Comparison of ENCODE assay signal across 11 cellular contexts in the genomic region with DNA sequence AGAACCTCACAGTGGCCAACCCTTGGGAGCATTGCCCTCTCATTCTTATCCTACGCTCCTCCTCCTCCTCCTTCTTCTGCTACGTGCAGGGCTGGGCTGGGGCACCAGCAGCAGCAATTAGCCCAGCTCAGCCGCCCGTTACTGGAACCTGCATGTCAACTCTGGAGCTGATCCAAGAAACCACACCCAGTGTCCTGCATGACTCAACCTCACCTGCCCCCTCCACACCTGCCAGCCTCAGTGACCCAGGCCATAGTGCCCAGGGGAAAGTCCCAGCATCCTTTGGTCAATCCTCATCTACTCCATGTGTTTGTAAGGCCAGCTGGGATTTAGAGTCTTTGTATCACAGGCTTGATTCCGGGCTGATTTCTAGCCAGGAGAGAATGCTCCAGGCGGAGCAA. TPM values are rescaled to one million over a fixed set of nuclear protein-coding genes. Genes with fewer than 3 reads are reported as not detected.
A peak's percentile ranks its signal among the peaks of the same experiment; 100 is the strongest.
DNase-seq lines count a peak whose midpoint lies in the region; ATAC-seq, FAIRE-seq and TF ChIP-seq lines count a peak whose summit lies in the region.
"Had no signal": no experiment of that assay in that cellular context is flagged by ENCODE, and none has a peak within 500 bp of the region (broad histone marks: within the 10 kb centered on the region; RNA-seq: fewer than 3 reads in every experiment).

No MANE protein-coding gene starts in this region.

- H3K27me3 Mint-ChIP-seq in T-helper 17 cell: peaks cover 22% of the 10 kb centered on the region

- no peak for TF ChIP-seq CTCF in Panc1 (IDR thresholded peaks at IDR 0.05)

- no peaks in the 10 kb centered on the region for H3K36me3 ChIP-seq in Panc1 (ENCODE audit: control insufficient read depth, insufficient read depth, low read length)

- BruUV-seq in Panc1 (replicated peaks; lab: Mats Ljungman, UMichigan): no TSS peak

- H3K9me3 ChIP-seq in Panc1 (ENCODE audit: control insufficient read depth, insufficient read depth, low read depth, low read length): no peaks in the 10 kb centered on the region
- no peaks in the 10 kb centered on the region for H3K9me3 ChIP-seq in T-helper 17 cell (ENCODE audit: control insufficient read depth, low read length, poor library complexity, severe bottlenecking)

- no peaks in the 10 kb centered on the region for H3K4me1 Mint-ChIP-seq in T-helper 17 cell

- ATAC-seq in Panc1 (peak; percentile 9; the same call in 1 of the 2 replicates), left colon (peak; percentile 63), T-helper 17 cell (no peak), GM21529 (IDR thresholded peaks at IDR 0.05; ENCODE audit: unreplicated experiment) (no peak), GM21619 (IDR thresholded peaks at IDR 0.05; ENCODE audit: unreplicated experiment) (no peak)

- FAIRE-seq in HTR-8/SVneo (lab: Jason Lieb, UNC): no peak

- no peaks in the 10 kb centered on the region for H3K36me3 Mint-ChIP-seq in T-helper 17 cell (ENCODE audit: low read depth)

- no peak overlapping the region for H3K27ac Mint-ChIP-seq in T-helper 17 cell

- no peak overlapping the region for H3K4me3 ChIP-seq in Panc1 (ENCODE audit: low read depth in 2 of 2, low read length in 2 of 2)

- intact Hi-C loops in Panc1 (cut with micrococcal nuclease; ENCODE audit: unreplicated experiment): no loop called here
- intact Hi-C loops in left colon (cut with DNase I, micrococcal nuclease): no loop called here

- no peak overlapping the region for H3K4me3 Mint-ChIP-seq in T-helper 17 cell

- DNase-seq in A172 (ENCODE audit: low spot score) (peak; percentile 81), NCI-H1105 treated with DMSO at 0.1 percent for 48 hours (lab: John Stamatoyannopoulos, UW) (peak; percentile 69), Panc1 (ENCODE audit: low read depth, low spot score) (peak; percentile 45), left colon (peak; percentile 91 to 96), T-helper 17 cell (no peak), HTR-8/SVneo (ENCODE audit: insufficient read length, low spot score) (no peak)
- DNase-seq: activated effector memory CD4-positive, alpha-beta T cell treated with anti-CD3 and anti-CD28 coated beads, Interleukin-2, amount 50 U/mL, for 16 hours; effector CD4-positive, alpha-beta T cell; NCI-H82 had no signal

- POLR2A ChIA-PET in Panc1 (lab: Charles Lee): interaction anchor here (0.6 kb wide), 1 partner anchor 121 kb away, joined by 3 read pairs; no protein-coding TSS in a partner anchor

- peak overlapping the region; percentile 84 for H3K27ac ChIP-seq in Panc1 (ENCODE audit: low read length)

- no peaks in the 10 kb centered on the region for H3K27me3 ChIP-seq in Panc1 (ENCODE audit: control insufficient read depth, insufficient read depth, low read length)

- H3K4me1 ChIP-seq in Panc1 (ENCODE audit: control insufficient read depth, insufficient read depth, low read length): peaks cover 44% of the 10 kb centered on the region

- CTCF ChIA-PET in Panc1 (lab: Charles Lee): no interaction called here

- in situ Hi-C loops in Panc1 (cut with HindIII; ENCODE audit: low pct_unique_long_range_greater_than_20kb, low sequenced_read_pairs): no loop called here

RNA-seq across cellular contexts. Expression of a gene that starts 12.6 kb away (rescaled TPM):
- 8.9 and 39.4 TPM in 2 replicates for total RNA-seq in A172 (2014; rRNA removed; shearing (Covaris generic))
- total RNA-seq in Panc1 (2021; ENCODE audit: unreplicated experiment): 126 TPM
- 85.4 TPM for polyA plus RNA-seq in Panc1 (2012; ENCODE audit: insufficient read length)
- total RNA-seq in left colon: 1,000 to 10,000 TPM; 1,089 to 1,608 TPM
- total RNA-seq in T-helper 17 cell: 1 to 10 TPM; 1.6 to 2.0 TPM

RNA-seq across cellular contexts. Expression of a gene that starts 40.6 kb away (rescaled TPM):
- 112 and 125 TPM in 2 replicates for total RNA-seq in A172 (2014; rRNA removed; shearing (Covaris generic))
- 99.8 TPM for total RNA-seq in Panc1 (2021; ENCODE audit: unreplicated experiment)
- 87.7 TPM for polyA plus RNA-seq in Panc1 (2012; ENCODE audit: insufficient read length)
- total RNA-seq in left colon: 100 to 1,000 TPM; 124 to 139 TPM
- total RNA-seq in T-helper 17 cell: 10 to 100 TPM; 21.4 to 28.6 TPM

Comparison
In these comparisons a context has a peak if more than half of its experiments do, and no peak if none do; other contexts are left out.
1. DNase-seq: peak in A172 (single experiment), NCI-H1105 treated with DMSO at 0.1 percent for 48 hours (single experiment), Panc1 (single experiment) and left colon (2 of 2); none in T-helper 17 cell (0 of 3) and HTR-8/SVneo (single experiment).
2. ATAC-seq: peak in Panc1 (single experiment) and left colon (single experiment); none in T-helper 17 cell (single experiment), GM21529 (single experiment) and GM21619 (single experiment).